In genomic region chr10:43292745-43293676, GRCh38 we compare ENCODE assay signal across 8 cellular contexts. TPM values are rescaled to one million over a fixed set of nuclear protein-coding genes. Genes with fewer than 3 reads are reported as not detected.
DNase-seq lines count a peak whose midpoint lies in the region; TF ChIP-seq lines count a peak whose summit lies in the region.

No MANE protein-coding gene starts in this region.

- intact Hi-C loops in left ventricle myocardium inferior (cut with micrococcal nuclease) = loop anchor here (5.0 to 10.0 kb wide), 2 partner anchors 52 to 169 kb away; no protein-coding TSS in a partner anchor

- H3K36me3 ChIP-seq in left ventricle myocardium inferior = no peaks in the 10 kb centered on the region

- H3K9me3 ChIP-seq in left ventricle myocardium inferior (replicated peaks) = no peaks in the 10 kb centered on the region

- peaks cover 9% of the 10 kb centered on the region for H3K4me1 ChIP-seq in left ventricle myocardium inferior

- CTCF ChIA-PET in RWPE1 (lab: Yijun Ruan, JAX) = interaction anchor here (0.6 to 2.3 kb wide), 15 partner anchors 15 to 831 kb away, joined by 3 to 13 read pairs (median 3); no protein-coding TSS in a partner anchor

- POLR2A ChIA-PET in RWPE1 (lab: Yijun Ruan, JAX; ENCODE audit: low non-redundant PET) = no interaction called here

- H3K27ac ChIP-seq in RWPE1 (no peak overlapping the region), left ventricle myocardium inferior (replicated peaks) (no peak overlapping the region)

- H3K4me3 ChIP-seq in left ventricle myocardium inferior = no peak overlapping the region

- H3K27me3 ChIP-seq in left ventricle myocardium inferior (ENCODE audit: low read depth) = peaks cover 87% of the 10 kb centered on the region

- peak; percentile 77 for TF ChIP-seq CTCF in RWPE1 (conservative IDR thresholded peaks at IDR 0.05; ENCODE audit: low read depth)
- TF ChIP-seq CTCF in left ventricle myocardium inferior (IDR thresholded peaks at IDR 0.05; ENCODE audit: borderline replicate concordance) = peak; percentile 81

- DNase-seq in SIG-M5 treated with dmso at 0.1 percent for 504 hours (lab: John Stamatoyannopoulos, UW; ENCODE audit: unreplicated experiment) = peak; percentile 8
- DNase-seq in SIG-M5 (lab: John Stamatoyannopoulos, UW) = no peak
- DNase-seq in HT1080 (ENCODE audit: low read depth) = peak; percentile 20
- DNase-seq in RWPE1 (ENCODE audit: low spot score) = peak; percentile 55
- peak in 39 of 56 donors; percentile 6 to 76 (median 39) for DNase-seq in amygdala (lab: John Stamatoyannopoulos, UW)
- DNase-seq in left ventricle myocardium inferior = no peak
- DNase-seq in renal cortical epithelial cell (ENCODE audit: low read depth) = peak; percentile 49
- no peak for DNase-seq in NCI-H446 treated with DMSO at 0.1 percent for 48 hours (lab: John Stamatoyannopoulos, UW)

RNA-seq across cellular contexts. Expression of gene RASGEF1A, which starts 26.1 kb away (rescaled TPM):
- total RNA-seq in HT1080 (2014; rRNA removed; shearing (Covaris generic)) = not detected in 2 replicates
- polyA plus RNA-seq in HT1080 (2015; cell fraction: cytosol; rRNA removed) = not detected in 2 replicates
- not detected in 2 replicates for polyA plus RNA-seq in HT1080 (2015; cell fraction: nucleus; rRNA removed)
- total RNA-seq in left ventricle myocardium inferior (1.1 TPM), renal cortical epithelial cell (under 0.01 and 2.0 TPM in 2 replicates)

Comparison
In these comparisons a context has a peak if more than half of its experiments do, and no peak if none do; other contexts are left out.
1. DNase-seq: peak in SIG-M5 treated with dmso at 0.1 percent for 504 hours (single experiment), HT1080 (single experiment), RWPE1 (single experiment), amygdala (39 of 56) and renal cortical epithelial cell (single experiment); none in SIG-M5 (single experiment), left ventricle myocardium inferior (single experiment) and NCI-H446 treated with DMSO at 0.1 percent for 48 hours (single experiment).